In the genomic region with DNA sequence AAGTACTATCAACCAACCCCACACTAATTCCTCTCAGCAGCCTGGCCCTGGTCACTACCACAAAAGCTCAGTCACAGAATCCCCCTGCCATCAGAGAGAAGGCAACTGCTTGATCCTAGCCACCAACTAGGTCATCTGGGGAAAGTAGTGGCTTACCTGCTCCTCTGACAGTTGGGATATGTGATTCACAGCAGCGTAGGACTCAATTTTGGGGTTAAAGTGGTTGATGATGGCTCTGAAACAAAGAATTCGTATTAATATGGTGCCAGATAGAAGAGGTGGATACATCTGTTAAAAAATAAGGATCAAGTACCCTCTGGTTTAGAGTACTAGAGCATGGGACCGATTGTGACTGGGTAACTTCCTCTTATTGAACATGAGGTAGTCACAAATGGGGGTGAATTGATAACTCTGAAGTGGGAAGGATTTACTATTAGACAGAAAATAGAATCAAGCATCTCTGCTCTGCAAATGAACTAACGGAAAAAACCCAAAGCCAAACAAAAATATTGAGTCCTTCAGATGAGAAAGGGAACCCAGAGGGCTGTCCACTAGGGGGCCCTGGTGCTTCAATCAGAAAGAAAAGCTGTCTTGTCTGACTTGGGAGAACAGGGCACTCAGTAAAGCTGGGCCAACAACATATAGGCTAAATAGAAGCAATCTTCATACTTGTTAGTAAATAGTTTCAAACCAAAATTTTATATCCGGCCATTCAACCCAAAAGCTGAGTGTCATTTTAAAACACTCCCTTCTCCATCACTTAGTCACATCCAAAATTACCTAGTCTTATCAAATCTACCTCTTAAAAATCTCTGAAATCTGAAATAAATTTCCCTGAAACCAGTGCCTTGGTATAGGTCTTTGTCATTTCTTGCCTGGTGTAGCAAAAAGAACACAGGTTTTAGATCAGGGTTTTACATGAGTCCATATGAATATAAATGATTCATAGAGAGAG, we compare ENCODE assay signal across 1 cellular context.
TF ChIP-seq lines count a peak whose summit lies in the region.

No MANE protein-coding gene starts in this region.

TF ChIP-seq in SK-N-SH treated with all-trans-retinoic acid at 6 μM for 48 hours, 23 proteins besides CTCF, POLR2A, EP300 and RAD21 (continued from another document):
- TF ChIP-seq RARB (CRISPR knock-in tag; IDR thresholded peaks at IDR 0.05), result no peak
- TF ChIP-seq ESRRG (CRISPR knock-in tag; IDR thresholded peaks at IDR 0.05), result no peak
- no peak for TF ChIP-seq ZNF565 (CRISPR knock-in tag; conservative IDR thresholded peaks at IDR 0.05; ENCODE audit: low read depth)
- TF ChIP-seq, protein P1, sequence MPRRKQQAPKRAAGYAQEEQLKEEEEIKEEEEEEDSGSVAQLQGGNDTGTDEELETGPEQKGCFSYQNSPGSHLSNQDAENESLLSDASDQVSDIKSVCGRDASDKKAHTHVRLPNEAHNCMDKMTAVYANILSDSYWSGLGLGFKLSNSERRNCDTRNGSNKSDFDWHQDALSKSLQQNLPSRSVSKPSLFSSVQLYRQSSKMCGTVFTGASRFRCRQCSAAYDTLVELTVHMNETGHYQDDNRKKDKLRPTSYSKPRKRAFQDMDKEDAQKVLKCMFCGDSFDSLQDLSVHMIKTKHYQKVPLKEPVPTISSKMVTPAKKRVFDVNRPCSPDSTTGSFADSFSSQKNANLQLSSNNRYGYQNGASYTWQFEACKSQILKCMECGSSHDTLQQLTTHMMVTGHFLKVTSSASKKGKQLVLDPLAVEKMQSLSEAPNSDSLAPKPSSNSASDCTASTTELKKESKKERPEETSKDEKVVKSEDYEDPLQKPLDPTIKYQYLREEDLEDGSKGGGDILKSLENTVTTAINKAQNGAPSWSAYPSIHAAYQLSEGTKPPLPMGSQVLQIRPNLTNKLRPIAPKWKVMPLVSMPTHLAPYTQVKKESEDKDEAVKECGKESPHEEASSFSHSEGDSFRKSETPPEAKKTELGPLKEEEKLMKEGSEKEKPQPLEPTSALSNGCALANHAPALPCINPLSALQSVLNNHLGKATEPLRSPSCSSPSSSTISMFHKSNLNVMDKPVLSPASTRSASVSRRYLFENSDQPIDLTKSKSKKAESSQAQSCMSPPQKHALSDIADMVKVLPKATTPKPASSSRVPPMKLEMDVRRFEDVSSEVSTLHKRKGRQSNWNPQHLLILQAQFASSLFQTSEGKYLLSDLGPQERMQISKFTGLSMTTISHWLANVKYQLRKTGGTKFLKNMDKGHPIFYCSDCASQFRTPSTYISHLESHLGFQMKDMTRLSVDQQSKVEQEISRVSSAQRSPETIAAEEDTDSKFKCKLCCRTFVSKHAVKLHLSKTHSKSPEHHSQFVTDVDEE (CRISPR knock-in tag; IDR thresholded peaks at IDR 0.05), result no peak
- TF ChIP-seq TCF4 (CRISPR knock-in tag; IDR thresholded peaks at IDR 0.05; ENCODE audit: borderline replicate concordance), result no peak
- TF ChIP-seq OSR1 (CRISPR knock-in tag; IDR thresholded peaks at IDR 0.05), result no peak
